ENCODE assay signal across 22 cellular contexts in the genomic region with DNA sequence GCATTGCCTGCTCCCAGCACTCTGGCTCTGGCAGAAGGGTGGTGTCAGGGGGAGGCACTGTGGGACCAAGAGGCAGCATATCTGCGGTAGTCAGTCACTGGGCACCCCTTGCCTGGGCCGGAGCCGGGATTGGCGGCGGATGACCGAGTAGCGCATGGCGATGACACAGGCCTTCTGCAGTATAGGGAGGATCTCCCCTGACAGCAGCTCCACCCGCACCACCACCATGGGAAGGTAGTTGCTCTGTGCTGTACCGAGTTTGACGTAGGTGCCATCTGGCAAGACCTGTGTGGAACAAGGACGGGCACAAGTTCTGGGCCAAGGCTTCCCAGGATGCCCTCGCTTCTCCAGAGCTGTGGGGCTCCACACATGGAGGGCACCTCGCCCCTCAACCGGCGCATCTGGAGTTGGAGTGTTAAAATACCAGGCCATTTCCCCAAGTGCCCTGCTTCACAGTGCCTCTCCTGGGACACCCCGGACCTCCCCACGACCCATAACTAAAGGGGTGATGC. TPM values are rescaled to one million over a fixed set of nuclear protein-coding genes. Genes with fewer than 3 reads are reported as not detected.
DNase-seq lines count a peak whose midpoint lies in the region; ATAC-seq and TF ChIP-seq lines count a peak whose summit lies in the region.
"Had no signal": no experiment of that assay in that cellular context is flagged by ENCODE, and none has a peak within 500 bp of the region (broad histone marks: within the 10 kb centered on the region; RNA-seq: fewer than 3 reads in every experiment).

No MANE protein-coding gene starts in this region.

- H3K4me1 ChIP-seq in BLaER1: peaks cover 42% of the 10 kb centered on the region
- H3K4me1 ChIP-seq in Panc1 (ENCODE audit: control insufficient read depth, insufficient read depth, low read length): peaks cover 30% of the 10 kb centered on the region
- no peaks in the 10 kb centered on the region for H3K4me1 ChIP-seq in neural progenitor cell
- H3K4me1 ChIP-seq in sigmoid colon: peaks cover 0 to 18% (median 13%) of the 10 kb centered on the region in 4 donors

- 0 out of 2 replicates have a peak overlapping the region, but pooled peaks have one; percentile 8 for H3K9ac ChIP-seq in BLaER1
- no peak overlapping the region for H3K9ac ChIP-seq in neural progenitor cell
- H3K9ac ChIP-seq: GM23248 had no signal

- BruUV-seq in Panc1 (replicated peaks; lab: Mats Ljungman, UMichigan): no TSS peak

- H3K4me3 ChIP-seq in BLaER1: no peak overlapping the region
- no peak overlapping the region for H3K4me3 ChIP-seq in Panc1 (ENCODE audit: low read depth in 2 of 2, low read length in 2 of 2)
- no peak overlapping the region for H3K4me3 ChIP-seq in neural progenitor cell
- H3K4me3 ChIP-seq in sigmoid colon: no peak overlapping the region
- H3K4me3 ChIP-seq: GM23248, Peyer's patch had no signal

- intact Hi-C loops in Panc1 (cut with micrococcal nuclease; ENCODE audit: unreplicated experiment): no loop called here
- intact Hi-C loops in sigmoid colon (cut with DNase I): loop anchor here (5.0 kb wide), 1 partner anchor 223 kb away; a partner anchor contains a TSS

- H3K27me3 ChIP-seq in BLaER1 (no peaks in the 10 kb centered on the region), Panc1 (ENCODE audit: control insufficient read depth, insufficient read depth, low read length) (no peaks in the 10 kb centered on the region), neural progenitor cell (no peaks in the 10 kb centered on the region), sigmoid colon (no peaks in the 10 kb centered on the region)
- H3K27me3 ChIP-seq: Peyer's patch had no signal

- H3K27ac Mint-ChIP-seq in neural progenitor cell: no peak overlapping the region
- H3K27ac Mint-ChIP-seq in natural killer cell treated with Interleukin-12 subunit alpha and Interleukin-12 subunit beta and Interleukin-15 and Interleukin-18, amount 100 ng/mL, for 72 hours: no peak overlapping the region

- no peaks in the 10 kb centered on the region for H3K79me2 ChIP-seq in neural progenitor cell (ENCODE audit: low read depth)

- TF ChIP-seq CTCF in Panc1 (IDR thresholded peaks at IDR 0.05) (no peak), neural progenitor cell (IDR thresholded peaks at IDR 0.05) (no peak), sigmoid colon (IDR thresholded peaks at IDR 0.05) (no peak)

- TF ChIP-seq POLR2A in sigmoid colon (IDR thresholded peaks at IDR 0.05): no peak

- H3K4me2 ChIP-seq in BLaER1 (peak overlapping the region; percentile 78), neural progenitor cell (no peak overlapping the region)

- no peak for DNase-seq in Panc1 (ENCODE audit: low read depth, low spot score)
- peak; percentile 54 for DNase-seq in left lobe of liver (ENCODE audit: low spot score)
- no peak for DNase-seq in neural progenitor cell (ENCODE audit: low spot score)
- no peak for DNase-seq in natural killer cell treated with Interleukin-12 subunit alpha and Interleukin-12 subunit beta and Interleukin-15 and Interleukin-18, amount 100 ng/mL, for 72 hours (ENCODE audit: low spot score)
- DNase-seq in sigmoid colon: no peak
- DNase-seq: 8988T, DMS79, GM23248, HCEC 1CT, Kasumi-1, NCI-H1417, NCI-H1694 treated with DMSO at 0.1 percent for 48 hours, NCI-H2081 treated with DMSO at 0.1 percent for 48 hours, NCI-H2171 treated with DMSO at 0.1 percent for 48 hours, NCI-H524 treated with DMSO at 0.1 percent for 48 hours, NCI-H82, Peyer's patch had no signal

- H3K9me3 ChIP-seq in BLaER1 (no peaks in the 10 kb centered on the region), Panc1 (ENCODE audit: control insufficient read depth, insufficient read depth, low read depth, low read length) (no peaks in the 10 kb centered on the region), neural progenitor cell (ENCODE audit: low read depth) (no peaks in the 10 kb centered on the region), sigmoid colon (no peaks in the 10 kb centered on the region)
- H3K9me3 ChIP-seq: Peyer's patch had no signal

- no peaks in the 10 kb centered on the region for H3K36me3 ChIP-seq in BLaER1
- H3K36me3 ChIP-seq in Panc1 (ENCODE audit: control insufficient read depth, insufficient read depth, low read length): no peaks in the 10 kb centered on the region
- H3K36me3 ChIP-seq in neural progenitor cell: no peaks in the 10 kb centered on the region
- H3K36me3 ChIP-seq in sigmoid colon: peaks cover 9 to 87% (median 21%) of the 10 kb centered on the region in 4 donors

- no peaks in the 10 kb centered on the region for H3F3A ChIP-seq in neural progenitor cell (ENCODE audit: low read depth)

- WGBS in sigmoid colon, 2 donors: 91 to 92% methylated on average over 18 of the region's 18 CpGs

- POLR2A ChIA-PET in Panc1 (lab: Charles Lee): no interaction called here

- no peaks in the 10 kb centered on the region for H4K20me1 ChIP-seq in BLaER1
- H4K20me1 ChIP-seq in neural progenitor cell (ENCODE audit: low read depth): no peaks in the 10 kb centered on the region

- ATAC-seq in Panc1: no peak
- peak; percentile 6 for ATAC-seq in left lobe of liver
- ATAC-seq in HG03196 (IDR thresholded peaks at IDR 0.05; ENCODE audit: unreplicated experiment): no peak
- ATAC-seq in natural killer cell treated with Interleukin-12 subunit alpha and Interleukin-12 subunit beta and Interleukin-15 and Interleukin-18, amount 100 ng/mL, for 72 hours: no peak

- TF ChIP-seq EP300 in sigmoid colon (IDR thresholded peaks at IDR 0.05): no peak

- peaks cover 5% of the 10 kb centered on the region for H3K9me3 Mint-ChIP-seq in neural progenitor cell
- H3K9me3 Mint-ChIP-seq in natural killer cell treated with Interleukin-12 subunit alpha and Interleukin-12 subunit beta and Interleukin-15 and Interleukin-18, amount 100 ng/mL, for 72 hours: no peaks in the 10 kb centered on the region

- peaks cover 2% of the 10 kb centered on the region for H3K27me3 Mint-ChIP-seq in neural progenitor cell (ENCODE audit: insufficient read depth, low read depth)
- peaks cover 0 to 2% of the 10 kb centered on the region in 2 donors for H3K27me3 Mint-ChIP-seq in natural killer cell treated with Interleukin-12 subunit alpha and Interleukin-12 subunit beta and Interleukin-15 and Interleukin-18, amount 100 ng/mL, for 72 hours

- H2AFZ ChIP-seq in neural progenitor cell (replicated peaks): no peak overlapping the region
- H2AFZ ChIP-seq: GM23248 had no signal

- peak overlapping the region; percentile 57 for H3K4me3 Mint-ChIP-seq in neural progenitor cell
- no peak overlapping the region for H3K4me3 Mint-ChIP-seq in natural killer cell treated with Interleukin-12 subunit alpha and Interleukin-12 subunit beta and Interleukin-15 and Interleukin-18, amount 100 ng/mL, for 72 hours

- CTCF ChIA-PET in Panc1 (lab: Charles Lee): no interaction called here

- H3K27ac ChIP-seq in BLaER1: 0 out of 2 replicates have a peak overlapping the region, but pooled peaks have one; percentile 5
- peak overlapping the region; percentile 39; the same call in 1 of the 2 replicates for H3K27ac ChIP-seq in Panc1 (ENCODE audit: low read length)
- H3K27ac ChIP-seq in neural progenitor cell: no peak overlapping the region
- H3K27ac ChIP-seq in sigmoid colon: no peak overlapping the region
- H3K27ac ChIP-seq: C4-2B, GM23248, Peyer's patch had no signal

- H3K4me1 Mint-ChIP-seq in neural progenitor cell: peaks cover 38% of the 10 kb centered on the region
- peaks cover 9% of the 10 kb centered on the region in 2 donors for H3K4me1 Mint-ChIP-seq in natural killer cell treated with Interleukin-12 subunit alpha and Interleukin-12 subunit beta and Interleukin-15 and Interleukin-18, amount 100 ng/mL, for 72 hours (ENCODE audit: low read depth in 2 of 2)

- in situ Hi-C loops in Panc1 (cut with HindIII; ENCODE audit: low pct_unique_long_range_greater_than_20kb, low sequenced_read_pairs): no loop called here

- peaks cover 2% of the 10 kb centered on the region for H3K36me3 Mint-ChIP-seq in neural progenitor cell
- H3K36me3 Mint-ChIP-seq in natural killer cell treated with Interleukin-12 subunit alpha and Interleukin-12 subunit beta and Interleukin-15 and Interleukin-18, amount 100 ng/mL, for 72 hours: no peaks in the 10 kb centered on the region

RNA-seq across cellular contexts. Expression of a gene that starts 6.6 kb away (rescaled TPM):
- total RNA-seq in Panc1 (2021; ENCODE audit: unreplicated experiment) (3.2 TPM), left lobe of liver (285 TPM), neural progenitor cell (ENCODE audit: low replicate concordance) (4.3 and 7.6 TPM in 2 replicates), sigmoid colon (10 to 100 TPM; 26.0 to 35.8 (median 30.5) TPM)
- polyA plus RNA-seq in Panc1 (2012; ENCODE audit: insufficient read length): 3.3 TPM
- not detected for total RNA-seq in natural killer cell treated with Interleukin-12 subunit alpha and Interleukin-12 subunit beta and Interleukin-15 and Interleukin-18, amount 100 ng/mL, for 72 hours
- 10 to 100 TPM in 2 of 3 donors, 1 to 10 TPM in 1; 6.9 to 18.0 (median 14.2) TPM for polyA plus RNA-seq in sigmoid colon

RNA-seq across cellular contexts. Expression of a gene that starts 38.5 kb away (rescaled TPM):
- total RNA-seq in Panc1 (2021; ENCODE audit: unreplicated experiment): 18.3 TPM
- 16.8 TPM for polyA plus RNA-seq in Panc1 (2012; ENCODE audit: insufficient read length)
- total RNA-seq in left lobe of liver: 5.2 TPM
- total RNA-seq in neural progenitor cell (ENCODE audit: low replicate concordance): 29.3 and 39.6 TPM in 2 replicates
- 1 to 10 TPM; 4.0 to 5.3 TPM for total RNA-seq in natural killer cell treated with Interleukin-12 subunit alpha and Interleukin-12 subunit beta and Interleukin-15 and Interleukin-18, amount 100 ng/mL, for 72 hours
- total RNA-seq in sigmoid colon: 10 to 100 TPM; 11.0 to 25.3 (median 17.7) TPM
- 10 to 100 TPM in 1 of 3 donors, 1 to 10 TPM in 2; 4.6 to 12.0 (median 6.0) TPM for polyA plus RNA-seq in sigmoid colon

RNA-seq across cellular contexts. Expression of a gene that starts 46.8 kb away (rescaled TPM):
- total RNA-seq in Panc1 (2021; ENCODE audit: unreplicated experiment) (0.08 TPM), left lobe of liver (0.88 TPM), neural progenitor cell (ENCODE audit: low replicate concordance) (0.11 and 0.71 TPM in 2 replicates), sigmoid colon (10 to 100 TPM; 26.3 to 56.7 (median 33.9) TPM)
- polyA plus RNA-seq in Panc1 (2012; ENCODE audit: insufficient read length): 0.25 TPM
- total RNA-seq in natural killer cell treated with Interleukin-12 subunit alpha and Interleukin-12 subunit beta and Interleukin-15 and Interleukin-18, amount 100 ng/mL, for 72 hours: not detected
- 10 to 100 TPM; 10.9 to 36.6 (median 18.1) TPM for polyA plus RNA-seq in sigmoid colon
- total RNA-seq: MCF 10A, SK-MEL-5 had no signal

Comparison
In these comparisons a context has a peak if more than half of its experiments do, and no peak if none do; other contexts are left out.
1. H3K27ac ChIP-seq: peak in BLaER1 (single experiment) and Panc1 (single experiment); none in neural progenitor cell (single experiment) and sigmoid colon (0 of 4).
2. RNA of a gene that starts 46.8 kb away (total RNA-seq): 26.3 to 56.7 TPM in sigmoid colon; 0.88 TPM in left lobe of liver (single experiment), 0.11 to 0.71 TPM in neural progenitor cell, 0.08 TPM in Panc1 (single experiment) and not detected in natural killer cell treated with Interleukin-12 subunit alpha and Interleukin-12 subunit beta and Interleukin-15 and Interleukin-18, amount 100 ng/mL, for 72 hours; every median in the first group is over 10 times any median in the second.